12 cellular contexts compared by ENCODE assay signal in genomic region chr7:2734084-2734601, GRCh38. TPM values are rescaled to one million over a fixed set of nuclear protein-coding genes. Genes with fewer than 3 reads are reported as not detected.
DNase-seq lines count a peak whose midpoint lies in the region; ATAC-seq, FAIRE-seq and TF ChIP-seq lines count a peak whose summit lies in the region.
"Had no signal": no experiment of that assay in that cellular context is flagged by ENCODE, and none has a peak within 500 bp of the region (broad histone marks: within the 10 kb centered on the region; RNA-seq: fewer than 3 reads in every experiment).

No MANE protein-coding gene starts in this region.

- CTCF ChIA-PET in K562 (lab: Yijun Ruan, JAX; ENCODE audit: low intra/inter-chr PET ratio), result no interaction called here

- intact Hi-C loops in heart right ventricle (cut with DNase I) (loop anchor here in 1 of 10 donors (10.0 kb wide), 1 partner anchor 111 kb away; the partner anchor contains the start of gene GNA12), left cardiac atrium (cut with DNase I) (no loop called here), K562 (cut with micrococcal nuclease) (loop anchor here (2.0 kb wide), 1 partner anchor 25 kb away; no protein-coding TSS in a partner anchor), uterus (cut with DNase I; ENCODE audit: low total_unique reads) (loop anchor here (10.0 kb wide), 1 partner anchor 111 kb away; the partner anchor contains the start of gene GNA12)

- peaks cover 11% of the 10 kb centered on the region; the same call in 2 of the 3 replicates for H3K79me2 ChIP-seq in K562 (ENCODE audit: control insufficient read depth, insufficient read depth, low read length)

- no peaks in the 10 kb centered on the region for H4K20me1 ChIP-seq in K562 (replicated peaks; ENCODE audit: control insufficient read depth, insufficient read depth, low read length)

- H2AFZ ChIP-seq in K562 (ENCODE audit: low read depth, low read length), result no peak overlapping the region

- in situ Hi-C loops in K562 (cut with MboI), result no loop called here

- no peaks in the 10 kb centered on the region for H3K9me3 Mint-ChIP-seq in naive thymus-derived CD8-positive, alpha-beta T cell
- H3K9me3 Mint-ChIP-seq: activated CD4-positive, alpha-beta T cell treated with anti-CD3 and anti-CD28 coated beads, Interleukin-2, amount 10 ng/mL, durations not matched to agents 24 days and 14 days; activated naive CD4-positive, alpha-beta T cell treated with anti-CD3 and anti-CD28 coated beads, Interleukin-2, amount 10 ng/mL, durations not matched to agents 7 days and 5 days; central memory CD8-positive, alpha-beta T cell; natural killer cell treated with Interleukin-12 subunit alpha and Interleukin-12 subunit beta and Interleukin-15 and Interleukin-18, amount 100 ng/mL, for 72 hours had no signal

- H3K27me3 ChIP-seq in heart right ventricle (no peaks in the 10 kb centered on the region), K562 (ENCODE audit: control insufficient read depth in 2 of 2, insufficient read depth in 2 of 2, low read length in 2 of 2) (no peaks in the 10 kb centered on the region), uterus (no peaks in the 10 kb centered on the region)

- H3K9me3 ChIP-seq in heart right ventricle, result peaks cover 0 to 9% (median 0%) of the 10 kb centered on the region in 11 donors
- no peaks in the 10 kb centered on the region for H3K9me3 ChIP-seq in K562 (replicated peaks; ENCODE audit: control insufficient read depth, insufficient read depth, low read depth, low read length)
- no peaks in the 10 kb centered on the region for H3K9me3 ChIP-seq in uterus

- no peak for TF ChIP-seq RAD21 in K562 (CRISPR knock-in tag; conservative IDR thresholded peaks at IDR 0.05 in 1 of 2, IDR thresholded peaks at IDR 0.05 in 1 of 2)

- DNase-seq in heart right ventricle, result no peak
- DNase-seq in left cardiac atrium, result no peak
- no peak for DNase-seq in K562 (ENCODE audit: extremely low read depth in 1 of 4, low spot score in 3 of 4)
- DNase-seq in naive thymus-derived CD8-positive, alpha-beta T cell, result no peak
- peak in 1 of 2 donors; percentile 12 for DNase-seq in uterus
- DNase-seq in RPMI8226, result no peak
- no peak for DNase-seq in NCI-H82 (lab: John Stamatoyannopoulos, UW)
- no peak for DNase-seq in superior temporal gyrus (ENCODE audit: extremely low spot score)
- DNase-seq: activated CD4-positive, alpha-beta T cell treated with anti-CD3 and anti-CD28 coated beads, Interleukin-2, amount 10 ng/mL, durations not matched to agents 24 days and 14 days; activated naive CD4-positive, alpha-beta T cell treated with anti-CD3 and anti-CD28 coated beads, Interleukin-2, amount 10 ng/mL, durations not matched to agents 7 days and 5 days had no signal

- BruUV-seq in K562 (replicated peaks; lab: Mats Ljungman, UMichigan), result no TSS peak

- WGBS in heart right ventricle, 2 donors, result 91 to 95% methylated on average over 24 of the region's 24 CpGs
- WGBS in K562 (ENCODE audit: insufficient coverage, low coverage, missing lambda C conversion rate), result 97% methylated on average over 17 of the region's 24 CpGs

- POLR2A ChIA-PET in K562 (lab: Yijun Ruan, JAX), result interaction anchor here (0.6 to 3.7 kb wide), 3 partner anchors 24 to 265 kb away, joined by 3 to 22 read pairs (median 4); no protein-coding TSS in a partner anchor
- POLR2A ChIA-PET in naive thymus-derived CD8-positive, alpha-beta T cell (lab: Charles Lee), result no interaction called here

- ATAC-seq in heart right ventricle, result no peak
- no peak for ATAC-seq in left cardiac atrium
- no peak for ATAC-seq in K562
- peak in 1 of 2 donors; percentile 20 for ATAC-seq in naive thymus-derived CD8-positive, alpha-beta T cell

- peak overlapping the region in 9 of 10 donors; percentile 19 to 83 (median 61) for H3K27ac ChIP-seq in heart right ventricle
- peak overlapping the region; percentile 92; the same call in 2 of the 3 replicates for H3K27ac ChIP-seq in K562 (ENCODE audit: extremely low read depth, low read depth, low read length)
- H3K27ac ChIP-seq in uterus, result peak overlapping the region; percentile 61 to 74

- TF ChIP-seq POLR2A in K562 (conservative IDR thresholded peaks at IDR 0.05), result no peak
- no peak for TF ChIP-seq POLR2A in uterus (IDR thresholded peaks at IDR 0.05)

- H3K9me1 ChIP-seq in K562 (ENCODE audit: control insufficient read depth, insufficient read depth, low read length), result no peaks in the 10 kb centered on the region

- peaks cover 0 to 29% (median 17%) of the 10 kb centered on the region in 3 donors for H3K36me3 Mint-ChIP-seq in naive thymus-derived CD8-positive, alpha-beta T cell

- H3K27me3 Mint-ChIP-seq in naive thymus-derived CD8-positive, alpha-beta T cell, result no peaks in the 10 kb centered on the region
- H3K27me3 Mint-ChIP-seq: activated CD4-positive, alpha-beta T cell treated with anti-CD3 and anti-CD28 coated beads, Interleukin-2, amount 10 ng/mL, durations not matched to agents 24 days and 14 days; central memory CD8-positive, alpha-beta T cell had no signal

- no peak overlapping the region for H3K4me2 ChIP-seq in K562 (ENCODE audit: insufficient read depth, low read length)

- peak overlapping the region in 1 of 10 donors; percentile 23 for H3K4me3 ChIP-seq in heart right ventricle
- H3K4me3 ChIP-seq in K562, result no peak overlapping the region
- H3K4me3 ChIP-seq in uterus, result no peak overlapping the region

- H3K4me3 Mint-ChIP-seq in naive thymus-derived CD8-positive, alpha-beta T cell, result peak overlapping the region; percentile 9 to 82 (median 68)
- H3K4me3 Mint-ChIP-seq: activated CD4-positive, alpha-beta T cell treated with anti-CD3 and anti-CD28 coated beads, Interleukin-2, amount 10 ng/mL, durations not matched to agents 24 days and 14 days; activated naive CD4-positive, alpha-beta T cell treated with anti-CD3 and anti-CD28 coated beads, Interleukin-2, amount 10 ng/mL, durations not matched to agents 7 days and 5 days; natural killer cell treated with Interleukin-12 subunit alpha and Interleukin-12 subunit beta and Interleukin-15 and Interleukin-18, amount 100 ng/mL, for 72 hours had no signal

- peak overlapping the region in 7 of 10 donors; percentile 17 to 80 (median 38) for H3K27ac Mint-ChIP-seq in naive thymus-derived CD8-positive, alpha-beta T cell
- H3K27ac Mint-ChIP-seq: activated CD4-positive, alpha-beta T cell treated with anti-CD3 and anti-CD28 coated beads, Interleukin-2, amount 10 ng/mL, durations not matched to agents 24 days and 14 days; activated naive CD4-positive, alpha-beta T cell treated with anti-CD3 and anti-CD28 coated beads, Interleukin-2, amount 10 ng/mL, durations not matched to agents 7 days and 5 days; natural killer cell treated with Interleukin-12 subunit alpha and Interleukin-12 subunit beta and Interleukin-15 and Interleukin-18, amount 100 ng/mL, for 72 hours had no signal

- H3K4me1 ChIP-seq in heart right ventricle (peaks cover 22 to 68% (median 54%) of the 10 kb centered on the region in 9 donors), K562 (replicated peaks in 1 of 2; ENCODE audit: control insufficient read depth in 2 of 2, insufficient read depth in 2 of 2, low read length in 2 of 2) (peaks cover 42 to 53% of the 10 kb centered on the region in 2 experiments), uterus (peaks cover 0 to 9% of the 10 kb centered on the region in 2 donors)

- TF ChIP-seq CTCF in heart right ventricle (IDR thresholded peaks at IDR 0.05) (no peak), K562 (IDR thresholded peaks at IDR 0.05 in 2 of 3, conservative IDR thresholded peaks at IDR 0.05 in 1 of 3; ENCODE audit: insufficient read depth in 2 of 3, low read depth in 1 of 3, low read length in 3 of 3) (no peak), uterus (IDR thresholded peaks at IDR 0.05) (no peak)

- no peak for TF ChIP-seq EP300 in K562 (IDR thresholded peaks at IDR 0.05; ENCODE audit: low read length)

- peaks cover 20 to 49% (median 34%) of the 10 kb centered on the region in 4 donors for H3K4me1 Mint-ChIP-seq in naive thymus-derived CD8-positive, alpha-beta T cell

- H3K36me3 ChIP-seq in heart right ventricle, result peaks cover 0 to 27% (median 4%) of the 10 kb centered on the region in 9 donors
- H3K36me3 ChIP-seq in K562 (ENCODE audit: control insufficient read depth, insufficient read depth, low read length), result peaks cover 16% of the 10 kb centered on the region; the same call in 1 of the 3 replicates
- no peaks in the 10 kb centered on the region for H3K36me3 ChIP-seq in uterus

- no peak for FAIRE-seq in K562 (lab: Jason Lieb, UNC)

- peak overlapping the region in 1 of 2 experiments; percentile 78; a peak in 1 of 4 replicates for H3K9ac ChIP-seq in K562 (ENCODE audit: insufficient read depth in 1 of 2, low read depth in 2 of 2, low read length in 2 of 2)

TF ChIP-seq in K562, 482 proteins besides CTCF, POLR2A, EP300 and RAD21 (continues in another document):
- TF ChIP-seq CC2D1A (IDR thresholded peaks at IDR 0.05), result no peak
- no peak for TF ChIP-seq MYBL2 (IDR thresholded peaks at IDR 0.05; ENCODE audit: low read depth)
- TF ChIP-seq MYBL2 (CRISPR knock-in tag; IDR thresholded peaks at IDR 0.05; ENCODE audit: borderline replicate concordance), result no peak
- TF ChIP-seq MCM3 (IDR thresholded peaks at IDR 0.05), result no peak
- 0 out of 2 replicates have a peak, but pooled peaks have one; percentile 27 for TF ChIP-seq THRAP3 (IDR thresholded peaks at IDR 0.05; ENCODE audit: borderline replicate concordance)

RNA-seq across cellular contexts. Expression of gene AMZ1, which starts 46.1 kb away (rescaled TPM):
- total RNA-seq in heart right ventricle (under 1 TPM in 6 of 10 donors, not detected in 4; 0.04 to 0.11 (median 0.07) TPM), left cardiac atrium (under 1 TPM; 0.27 to 0.34 TPM), K562 (2014; rRNA removed) (not detected in 2 replicates), K562 (2014; rRNA removed; fragmentation: Illumina TruSeq; extraction: Trizol) (not detected in 2 replicates), K562 (2015; rRNA removed; fragmentation: Illumina TruSeq; extraction: Trizol) (not detected in 2 replicates), K562 (2021) (not detected in 2 replicates), uterus (1 to 10 TPM in 2 of 4 donors, under 1 TPM in 1, not detected in 1; 0.35 to 4.6 (median 4.4) TPM)
- polyA plus RNA-seq in heart right ventricle (under 1 TPM; 0.04 to 0.07 TPM), K562 (2011; rRNA removed) (not detected in 2 replicates), K562 (2014; fragmentation: Illumina TruSeq; extraction: Trizol) (not detected in 2 replicates), K562 (2014; fragmentation: Nextera tagmentation; extraction: Ambion mirVana) (not detected), K562 (2014; rRNA removed) (not detected in 2 replicates)
- total RNA-seq in K562 (2011; cell fraction: chromatin; rRNA removed; ENCODE audit: low replicate concordance), result 0.07 and 0.12 TPM in 2 replicates
- 0.17 TPM in 1 of 2 replicates, not detected in the other for total RNA-seq in K562 (2011; cell fraction: nucleolus; rRNA removed)
- total RNA-seq in K562 (2011; cell fraction: nucleoplasm; rRNA removed), result 0.07 and 0.08 TPM in 2 replicates
- not detected in 2 replicates for polyA plus RNA-seq in K562 (2011; cell fraction: cytosol; rRNA removed)
- polyA plus RNA-seq in K562 (2011; cell fraction: nucleus; rRNA removed), result not detected in 2 replicates
- 0.04 and 0.08 TPM in 2 replicates for polyA plus RNA-seq in K562 (2012)
- polyA minus RNA-seq in K562 (2011; rRNA and poly(A)+ RNA removed), result 0.04 TPM in 1 of 2 replicates, not detected in the other
- not detected in 2 replicates for polyA minus RNA-seq in K562 (2011; cell fraction: cytosol; rRNA and poly(A)+ RNA removed)
- not detected in 2 replicates for polyA minus RNA-seq in K562 (2011; cell fraction: nucleus; rRNA and poly(A)+ RNA removed)
- under 1 TPM in 1 of 2 experiments, not detected in 1; 0.05 TPM for total RNA-seq in naive thymus-derived CD8-positive, alpha-beta T cell
- not detected for polyA plus RNA-seq in naive thymus-derived CD8-positive, alpha-beta T cell
- total RNA-seq: activated CD4-positive, alpha-beta T cell treated with anti-CD3 and anti-CD28 coated beads, Interleukin-2, amount 10 ng/mL, durations not matched to agents 24 days and 14 days; natural killer cell treated with Interleukin-12 subunit alpha and Interleukin-12 subunit beta and Interleukin-15 and Interleukin-18, amount 100 ng/mL, for 72 hours had no signal

Comparison
In these comparisons a context has a peak if more than half of its experiments do, and no peak if none do; other contexts are left out.
1. intact Hi-C loops: an anchor here in K562 (2.0 kb wide) and uterus (10.0 kb wide); none called in left cardiac atrium.